In the genomic region with DNA sequence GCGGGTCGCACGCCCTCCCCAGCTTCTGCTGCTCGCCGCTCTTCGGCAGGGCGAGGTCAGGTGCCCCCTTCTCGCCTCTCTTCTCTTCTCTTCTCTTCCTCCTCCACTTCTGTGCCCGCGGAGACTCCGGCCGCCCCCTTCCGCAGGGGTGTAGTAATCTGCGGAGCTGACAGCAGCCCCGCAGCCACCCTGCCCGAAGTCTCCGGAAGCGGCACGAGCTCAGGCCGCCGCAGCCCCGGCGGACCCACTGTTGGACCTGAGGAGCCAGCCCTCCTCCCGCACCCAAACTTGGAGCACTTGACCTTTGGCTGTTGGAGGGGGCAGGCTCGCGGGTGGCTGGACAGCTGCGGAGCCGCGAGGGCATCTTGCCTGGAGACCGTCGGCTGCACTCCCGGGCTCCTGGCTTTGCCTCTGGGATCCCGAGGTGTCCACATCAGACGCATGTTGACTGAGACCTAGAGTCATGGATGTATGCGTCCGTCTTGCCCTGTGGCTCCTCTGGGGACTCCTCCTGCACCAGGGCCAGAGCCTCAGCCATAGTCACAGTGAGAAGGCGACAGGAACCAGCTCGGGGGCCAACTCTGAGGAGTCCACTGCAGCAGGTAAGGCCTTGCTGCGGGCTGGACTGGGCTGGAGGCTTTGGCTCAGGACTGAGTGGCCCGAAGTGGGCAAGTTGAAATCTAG, we compare ENCODE assay signal across 1 cellular context.
A peak's percentile ranks its signal among the peaks of the same experiment; 100 is the strongest.
TF ChIP-seq lines count a peak whose summit lies in the region.

No MANE protein-coding gene starts in this region.

TF ChIP-seq in WTC11, 78 proteins besides CTCF, POLR2A, EP300 and RAD21 (continued from another document):
- TF ChIP-seq, protein P1, sequence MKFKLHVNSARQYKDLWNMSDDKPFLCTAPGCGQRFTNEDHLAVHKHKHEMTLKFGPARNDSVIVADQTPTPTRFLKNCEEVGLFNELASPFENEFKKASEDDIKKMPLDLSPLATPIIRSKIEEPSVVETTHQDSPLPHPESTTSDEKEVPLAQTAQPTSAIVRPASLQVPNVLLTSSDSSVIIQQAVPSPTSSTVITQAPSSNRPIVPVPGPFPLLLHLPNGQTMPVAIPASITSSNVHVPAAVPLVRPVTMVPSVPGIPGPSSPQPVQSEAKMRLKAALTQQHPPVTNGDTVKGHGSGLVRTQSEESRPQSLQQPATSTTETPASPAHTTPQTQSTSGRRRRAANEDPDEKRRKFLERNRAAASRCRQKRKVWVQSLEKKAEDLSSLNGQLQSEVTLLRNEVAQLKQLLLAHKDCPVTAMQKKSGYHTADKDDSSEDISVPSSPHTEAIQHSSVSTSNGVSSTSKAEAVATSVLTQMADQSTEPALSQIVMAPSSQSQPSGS (CRISPR knock-in tag; IDR thresholded peaks at IDR 0.05; ENCODE audit: borderline replicate concordance, low read depth) = no peak
- TF ChIP-seq FOXK1 (CRISPR knock-in tag; IDR thresholded peaks at IDR 0.05) = no peak
- no peak for TF ChIP-seq IRF2 (CRISPR knock-in tag; IDR thresholded peaks at IDR 0.05; ENCODE audit: borderline replicate concordance, low read depth)
- 0 out of 2 replicates have a peak, but pooled peaks have one; percentile 5 for TF ChIP-seq FOXP1 (CRISPR knock-in tag; IDR thresholded peaks at IDR 0.05; ENCODE audit: borderline replicate concordance)
- TF ChIP-seq, protein P2, sequence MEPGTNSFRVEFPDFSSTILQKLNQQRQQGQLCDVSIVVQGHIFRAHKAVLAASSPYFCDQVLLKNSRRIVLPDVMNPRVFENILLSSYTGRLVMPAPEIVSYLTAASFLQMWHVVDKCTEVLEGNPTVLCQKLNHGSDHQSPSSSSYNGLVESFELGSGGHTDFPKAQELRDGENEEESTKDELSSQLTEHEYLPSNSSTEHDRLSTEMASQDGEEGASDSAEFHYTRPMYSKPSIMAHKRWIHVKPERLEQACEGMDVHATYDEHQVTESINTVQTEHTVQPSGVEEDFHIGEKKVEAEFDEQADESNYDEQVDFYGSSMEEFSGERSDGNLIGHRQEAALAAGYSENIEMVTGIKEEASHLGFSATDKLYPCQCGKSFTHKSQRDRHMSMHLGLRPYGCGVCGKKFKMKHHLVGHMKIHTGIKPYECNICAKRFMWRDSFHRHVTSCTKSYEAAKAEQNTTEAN (CRISPR knock-in tag; IDR thresholded peaks at IDR 0.05) = no peak
- TF ChIP-seq ZNF671 (CRISPR knock-in tag; IDR thresholded peaks at IDR 0.05) = no peak
- TF ChIP-seq, protein P3, sequence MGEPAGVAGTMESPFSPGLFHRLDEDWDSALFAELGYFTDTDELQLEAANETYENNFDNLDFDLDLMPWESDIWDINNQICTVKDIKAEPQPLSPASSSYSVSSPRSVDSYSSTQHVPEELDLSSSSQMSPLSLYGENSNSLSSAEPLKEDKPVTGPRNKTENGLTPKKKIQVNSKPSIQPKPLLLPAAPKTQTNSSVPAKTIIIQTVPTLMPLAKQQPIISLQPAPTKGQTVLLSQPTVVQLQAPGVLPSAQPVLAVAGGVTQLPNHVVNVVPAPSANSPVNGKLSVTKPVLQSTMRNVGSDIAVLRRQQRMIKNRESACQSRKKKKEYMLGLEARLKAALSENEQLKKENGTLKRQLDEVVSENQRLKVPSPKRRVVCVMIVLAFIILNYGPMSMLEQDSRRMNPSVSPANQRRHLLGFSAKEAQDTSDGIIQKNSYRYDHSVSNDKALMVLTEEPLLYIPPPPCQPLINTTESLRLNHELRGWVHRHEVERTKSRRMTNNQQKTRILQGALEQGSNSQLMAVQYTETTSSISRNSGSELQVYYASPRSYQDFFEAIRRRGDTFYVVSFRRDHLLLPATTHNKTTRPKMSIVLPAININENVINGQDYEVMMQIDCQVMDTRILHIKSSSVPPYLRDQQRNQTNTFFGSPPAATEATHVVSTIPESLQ (CRISPR knock-in tag; IDR thresholded peaks at IDR 0.05) = no peak
- no peak; the same call in 1 of the 2 replicates for TF ChIP-seq SP1 (CRISPR knock-in tag; conservative IDR thresholded peaks at IDR 0.05)
